In the genomic region with DNA sequence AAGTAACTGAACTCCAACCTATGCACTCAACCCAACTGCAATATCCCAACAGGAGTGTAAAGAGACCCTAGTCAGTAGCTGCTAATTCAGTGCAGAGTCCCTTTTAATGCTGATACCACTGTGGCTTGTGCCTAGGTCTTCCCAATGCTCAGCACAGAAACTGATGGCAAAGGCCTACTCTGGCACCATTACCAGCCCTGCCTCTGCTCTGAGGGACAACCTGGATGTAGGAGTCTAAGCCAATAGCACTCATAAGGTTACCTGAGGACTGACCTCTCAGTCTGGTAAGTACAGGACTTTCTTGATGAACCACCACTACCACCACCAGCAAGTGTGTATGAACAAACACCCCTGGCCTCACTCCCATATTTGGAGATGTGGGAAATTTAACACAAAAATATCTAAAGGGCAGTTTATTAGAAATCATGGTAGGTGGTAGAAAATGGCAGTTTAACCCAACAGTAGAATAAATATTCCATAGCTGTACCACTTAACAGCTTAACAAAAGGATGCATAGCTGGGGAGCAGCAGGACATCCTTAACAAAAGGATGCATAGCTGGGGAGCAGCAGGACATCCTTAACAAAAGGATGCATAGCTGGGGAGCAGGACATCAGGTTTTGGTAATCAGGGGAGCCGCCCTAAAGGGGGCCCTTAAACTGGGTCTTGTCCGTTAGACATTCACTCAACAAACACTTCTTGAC, we compare ENCODE assay signal across 20 cellular contexts. TPM values are rescaled to one million over a fixed set of nuclear protein-coding genes. Genes with fewer than 3 reads are reported as not detected.
DNase-seq lines count a peak whose midpoint lies in the region; ATAC-seq and TF ChIP-seq lines count a peak whose summit lies in the region.
"Had no signal": no experiment of that assay in that cellular context is flagged by ENCODE, and none has a peak within 500 bp of the region (broad histone marks: within the 10 kb centered on the region; RNA-seq: fewer than 3 reads in every experiment).

No MANE protein-coding gene starts in this region.

- peaks cover 16% of the 10 kb centered on the region; the same call in 1 of the 2 replicates for H3K79me2 ChIP-seq in GM23338 (replicated peaks; ENCODE audit: insufficient read depth)

- peak overlapping the region; percentile 89 for H3K27ac ChIP-seq in GM23338 (ENCODE audit: low read depth)
- H3K27ac ChIP-seq in CD4-positive, alpha-beta memory T cell (ENCODE audit: low read depth, low read length), result no peak overlapping the region
- H3K27ac ChIP-seq in CD4-positive, alpha-beta T cell (ENCODE audit: low read depth, low read length), result no peak overlapping the region
- H3K27ac ChIP-seq: A549 had no signal

- no peaks in the 10 kb centered on the region for H3K27me3 ChIP-seq in GM23338 (ENCODE audit: insufficient read depth)
- no peaks in the 10 kb centered on the region for H3K27me3 ChIP-seq in CD4-positive, alpha-beta memory T cell (ENCODE audit: insufficient read depth, low read length)
- H3K27me3 ChIP-seq in CD4-positive, alpha-beta T cell (ENCODE audit: control insufficient read depth, insufficient read depth, low read length), result no peaks in the 10 kb centered on the region

- H3K4me1 Mint-ChIP-seq in GM23338, result peaks cover 29% of the 10 kb centered on the region
- peaks cover 27% of the 10 kb centered on the region for H3K4me1 Mint-ChIP-seq in WTC11
- H3K4me1 Mint-ChIP-seq in endothelial cell (ENCODE audit: unreplicated experiment), result peaks cover 15% of the 10 kb centered on the region
- no peaks in the 10 kb centered on the region for H3K4me1 Mint-ChIP-seq in activated T-helper 1 cell treated with anti-CD3 and anti-CD28 coated beads, Interleukin-12 subunit alpha, Interleukin-12 subunit beta, Interleukin-2, Interleukin-4 antibody, amounts not matched to agents 30 ng/mL and 10 ng/mL and 1 ng/mL, durations not matched to agents 14 hours and 24 hours and 36 hours (ENCODE audit: low read depth)
- peaks cover 0 to 1% (median under 1%) of the 10 kb centered on the region in 4 donors for H3K4me1 Mint-ChIP-seq in CD4-positive, alpha-beta memory T cell
- H3K4me1 Mint-ChIP-seq in CD4-positive, alpha-beta T cell (ENCODE audit: low read depth), result no peaks in the 10 kb centered on the region
- H3K4me1 Mint-ChIP-seq: CD8-positive, alpha-beta memory T cell had no signal

- H3K4me2 ChIP-seq in GM23338, result peak overlapping the region; percentile 35
- H3K4me2 ChIP-seq: A549 had no signal

- H3K4me3 Mint-ChIP-seq in GM23338 (peak overlapping the region; percentile 22; the same call in 1 of the 3 replicates), WTC11 (peak overlapping the region; percentile 11; the same call in 1 of the 2 replicates), endothelial cell (ENCODE audit: unreplicated experiment) (no peak overlapping the region)
- no peak overlapping the region for H3K4me3 Mint-ChIP-seq in activated T-helper 1 cell treated with anti-CD3 and anti-CD28 coated beads, Interleukin-12 subunit alpha, Interleukin-12 subunit beta, Interleukin-2, Interleukin-4 antibody, amounts not matched to agents 30 ng/mL and 10 ng/mL and 1 ng/mL, durations not matched to agents 14 hours and 24 hours and 36 hours
- no peak overlapping the region for H3K4me3 Mint-ChIP-seq in CD4-positive, alpha-beta memory T cell
- no peak overlapping the region for H3K4me3 Mint-ChIP-seq in CD4-positive, alpha-beta T cell
- H3K4me3 Mint-ChIP-seq: CD8-positive, alpha-beta memory T cell had no signal

- intact Hi-C loops in activated T-helper 1 cell treated with anti-CD3 and anti-CD28 coated beads, Interleukin-12 subunit alpha, Interleukin-12 subunit beta, Interleukin-2, Interleukin-4 antibody, amounts not matched to agents 30 ng/mL and 10 ng/mL and 1 ng/mL, durations not matched to agents 14 hours and 24 hours and 36 hours (cut with micrococcal nuclease), result no loop called here
- intact Hi-C loops in CD4-positive, alpha-beta memory T cell (cut with micrococcal nuclease), result no loop called here
- intact Hi-C loops in CD4-positive, alpha-beta T cell (cut with DNase I, micrococcal nuclease), result no loop called here

- H3K36me3 Mint-ChIP-seq in GM23338 (ENCODE audit: low read depth), result peaks cover 4% of the 10 kb centered on the region; the same call in 1 of the 3 replicates
- H3K36me3 Mint-ChIP-seq in WTC11, result no peaks in the 10 kb centered on the region
- no peaks in the 10 kb centered on the region for H3K36me3 Mint-ChIP-seq in endothelial cell (ENCODE audit: low read depth, unreplicated experiment)
- H3K36me3 Mint-ChIP-seq in activated T-helper 1 cell treated with anti-CD3 and anti-CD28 coated beads, Interleukin-12 subunit alpha, Interleukin-12 subunit beta, Interleukin-2, Interleukin-4 antibody, amounts not matched to agents 30 ng/mL and 10 ng/mL and 1 ng/mL, durations not matched to agents 14 hours and 24 hours and 36 hours (ENCODE audit: low read depth), result peaks cover 2% of the 10 kb centered on the region
- H3K36me3 Mint-ChIP-seq in CD4-positive, alpha-beta memory T cell, result no peaks in the 10 kb centered on the region
- H3K36me3 Mint-ChIP-seq in CD4-positive, alpha-beta T cell (ENCODE audit: low read depth), result no peaks in the 10 kb centered on the region

- no peaks in the 10 kb centered on the region for H3K9me3 ChIP-seq in CD4-positive, alpha-beta memory T cell (ENCODE audit: control insufficient read depth in 1 of 2, low read length in 2 of 2)
- no peaks in the 10 kb centered on the region for H3K9me3 ChIP-seq in CD4-positive, alpha-beta T cell (ENCODE audit: control insufficient read depth, low read length)
- H3K9me3 ChIP-seq: A549 had no signal

- CTCF ChIA-PET in WTC11 (lab: Charles Lee), result interaction anchor here (0.8 kb wide), 1 partner anchor 11 kb away, joined by 3 read pairs; a partner anchor contains a TSS
- CTCF ChIA-PET in CD4-positive, alpha-beta memory T cell (lab: Charles Lee; ENCODE audit: partially characterized antibody), result no interaction called here
- CTCF ChIA-PET in CD4-positive, alpha-beta T cell (lab: Charles Lee), result no interaction called here

- POLR2A ChIA-PET in WTC11 (lab: Charles Lee), result interaction anchor here (1.0 to 1.1 kb wide), 3 partner anchors 11 to 30 kb away, joined by 3 to 10 read pairs (median 4); a partner anchor contains a TSS
- POLR2A ChIA-PET in CD4-positive, alpha-beta memory T cell (lab: Charles Lee; ENCODE audit: partially characterized antibody), result interaction anchor here (2.1 kb wide), 1 partner anchor 11 kb away, joined by 6 read pairs; a partner anchor contains a TSS
- POLR2A ChIA-PET in CD4-positive, alpha-beta T cell (lab: Charles Lee), result interaction anchor here (3.4 kb wide), 1 partner anchor 11 kb away, joined by 14 read pairs; a partner anchor contains a TSS

- TF ChIP-seq CTCF in GM23338 (conservative IDR thresholded peaks at IDR 0.05; ENCODE audit: low read depth in 2 of 2) (no peak), WTC11 (IDR thresholded peaks at IDR 0.05) (no peak), endothelial cell (IDR thresholded peaks at IDR 0.05; ENCODE audit: unreplicated experiment) (no peak)
- TF ChIP-seq CTCF in CD4-positive, alpha-beta T cell (IDR thresholded peaks at IDR 0.05), result no peak

- H3K4me3 ChIP-seq in GM23338, result no peak overlapping the region
- H3K4me3 ChIP-seq in CD4-positive, alpha-beta memory T cell (ENCODE audit: low read length in 2 of 2), result no peak overlapping the region
- H3K4me3 ChIP-seq: A549, GM12878 had no signal

- H3F3A ChIP-seq in GM23338 (replicated peaks; ENCODE audit: low read depth), result peaks cover 5% of the 10 kb centered on the region; the same call in 1 of the 2 replicates

- H3K27ac Mint-ChIP-seq in GM23338 (peak overlapping the region; percentile 92; the same call in 1 of the 2 replicates), WTC11 (peak overlapping the region; percentile 30; the same call in 1 of the 2 replicates), endothelial cell (ENCODE audit: unreplicated experiment) (peak overlapping the region; percentile 61)
- no peak overlapping the region for H3K27ac Mint-ChIP-seq in activated T-helper 1 cell treated with anti-CD3 and anti-CD28 coated beads, Interleukin-12 subunit alpha, Interleukin-12 subunit beta, Interleukin-2, Interleukin-4 antibody, amounts not matched to agents 30 ng/mL and 10 ng/mL and 1 ng/mL, durations not matched to agents 14 hours and 24 hours and 36 hours
- H3K27ac Mint-ChIP-seq in CD4-positive, alpha-beta memory T cell, result peak overlapping the region in 1 of 7 donors; percentile 38
- H3K27ac Mint-ChIP-seq in CD4-positive, alpha-beta T cell, result no peak overlapping the region
- H3K27ac Mint-ChIP-seq: H9 had no signal

- ATAC-seq in GM23338 (peak; percentile 85), WTC11 (peak; percentile 73)
- ATAC-seq in CD4-positive, alpha-beta T cell (ENCODE audit: poor library complexity), result no peak
- ATAC-seq: GM12878, HCT116 had no signal

- H3K9me3 Mint-ChIP-seq in GM23338, result no peaks in the 10 kb centered on the region
- no peaks in the 10 kb centered on the region for H3K9me3 Mint-ChIP-seq in WTC11
- no peaks in the 10 kb centered on the region for H3K9me3 Mint-ChIP-seq in endothelial cell (ENCODE audit: unreplicated experiment)
- H3K9me3 Mint-ChIP-seq in activated T-helper 1 cell treated with anti-CD3 and anti-CD28 coated beads, Interleukin-12 subunit alpha, Interleukin-12 subunit beta, Interleukin-2, Interleukin-4 antibody, amounts not matched to agents 30 ng/mL and 10 ng/mL and 1 ng/mL, durations not matched to agents 14 hours and 24 hours and 36 hours, result no peaks in the 10 kb centered on the region
- no peaks in the 10 kb centered on the region for H3K9me3 Mint-ChIP-seq in CD4-positive, alpha-beta memory T cell
- H3K9me3 Mint-ChIP-seq in CD4-positive, alpha-beta T cell, result no peaks in the 10 kb centered on the region
- H3K9me3 Mint-ChIP-seq: CD8-positive, alpha-beta memory T cell; H9 had no signal

- peaks cover 34% of the 10 kb centered on the region for H3K4me1 ChIP-seq in GM23338 (ENCODE audit: insufficient read depth)
- H3K4me1 ChIP-seq in CD4-positive, alpha-beta memory T cell (ENCODE audit: insufficient read depth, low read length), result no peaks in the 10 kb centered on the region
- H3K4me1 ChIP-seq: A549 had no signal

- DNase-seq in GM23338 (ENCODE audit: low spot score) (peak; percentile 33), WTC11 (ENCODE audit: low spot score) (no peak), endothelial cell (ENCODE audit: low spot score) (no peak), NOMO-1 treated with DMSO at 0.1 percent for 48 hours (lab: John Stamatoyannopoulos, UW; ENCODE audit: unreplicated experiment) (no peak)
- DNase-seq in activated T-helper 1 cell treated with anti-CD3 and anti-CD28 coated beads, Interleukin-12 subunit alpha, Interleukin-12 subunit beta, Interleukin-2, Interleukin-4 antibody, amounts not matched to agents 30 ng/mL and 10 ng/mL and 1 ng/mL, durations not matched to agents 14 hours and 24 hours and 36 hours (ENCODE audit: low spot score), result no peak
- DNase-seq in CD4-positive, alpha-beta memory T cell, result no peak
- DNase-seq in CD4-positive, alpha-beta T cell, result no peak
- DNase-seq: 8988T; ACHN; AML-193; C1 segment of cervical spinal cord; CD8-positive, alpha-beta memory T cell; DMS 273 treated with DMSO at 0.1 percent for 48 hours; DMS79; EL; GDM1; H9 had no signal

- H4K20me1 ChIP-seq in GM23338 (replicated peaks; ENCODE audit: insufficient read depth), result no peaks in the 10 kb centered on the region; the same call in 1 of the 2 replicates

- H3K9me2 ChIP-seq in GM23338 (ENCODE audit: insufficient read depth), result no peaks in the 10 kb centered on the region

- H3K27me3 Mint-ChIP-seq in GM23338 (ENCODE audit: insufficient read depth, low read depth, poor library complexity), result peaks cover 6% of the 10 kb centered on the region
- H3K27me3 Mint-ChIP-seq in WTC11 (ENCODE audit: low read depth), result no peaks in the 10 kb centered on the region
- H3K27me3 Mint-ChIP-seq in endothelial cell (ENCODE audit: unreplicated experiment), result peaks cover 2% of the 10 kb centered on the region
- H3K27me3 Mint-ChIP-seq in activated T-helper 1 cell treated with anti-CD3 and anti-CD28 coated beads, Interleukin-12 subunit alpha, Interleukin-12 subunit beta, Interleukin-2, Interleukin-4 antibody, amounts not matched to agents 30 ng/mL and 10 ng/mL and 1 ng/mL, durations not matched to agents 14 hours and 24 hours and 36 hours (ENCODE audit: insufficient read depth), result no peaks in the 10 kb centered on the region
- no peaks in the 10 kb centered on the region for H3K27me3 Mint-ChIP-seq in CD4-positive, alpha-beta memory T cell
- H3K27me3 Mint-ChIP-seq in CD4-positive, alpha-beta T cell, result no peaks in the 10 kb centered on the region
- H3K27me3 Mint-ChIP-seq: CD8-positive, alpha-beta memory T cell had no signal

- no peak overlapping the region for H2AFZ ChIP-seq in GM23338

- H3K36me3 ChIP-seq in GM23338 (ENCODE audit: insufficient read depth), result no peaks in the 10 kb centered on the region
- no peaks in the 10 kb centered on the region for H3K36me3 ChIP-seq in CD4-positive, alpha-beta memory T cell (ENCODE audit: insufficient read depth, low read length)

RNA-seq across cellular contexts. Expression of a gene that starts 11.0 kb away (rescaled TPM):
- 95.4 and 102 TPM in 2 replicates for total RNA-seq in GM23338 (2014; rRNA removed; shearing (Covaris generic))
- polyA plus RNA-seq in GM23338 (2016; fragmentation: Nextera tagmentation; extraction: Ambion mirVana), result 104 and 115 TPM in 2 replicates
- total RNA-seq in WTC11 (2021), result 74.5 to 96.5 TPM (median 95.6 TPM) in 3 replicates
- total RNA-seq in endothelial cell (ENCODE audit: unreplicated experiment), result 120 TPM
- 296 and 312 TPM in 2 replicates for total RNA-seq in activated T-helper 1 cell treated with anti-CD3 and anti-CD28 coated beads, Interleukin-12 subunit alpha, Interleukin-12 subunit beta, Interleukin-2, Interleukin-4 antibody, amounts not matched to agents 30 ng/mL and 10 ng/mL and 1 ng/mL, durations not matched to agents 14 hours and 24 hours and 36 hours
- total RNA-seq in CD4-positive, alpha-beta memory T cell, result 10 to 100 TPM; 79.8 to 84.4 TPM
- polyA plus RNA-seq in CD4-positive, alpha-beta memory T cell, result 100 to 1,000 TPM in 1 of 2 donors, 10 to 100 TPM in 1; 80.4 to 122 TPM
- total RNA-seq in CD4-positive, alpha-beta T cell, result 100 to 1,000 TPM; 150 to 156 TPM

RNA-seq across cellular contexts. Expression of a gene that starts 12.7 kb away (rescaled TPM):
- 46.2 and 46.6 TPM in 2 replicates for total RNA-seq in GM23338 (2014; rRNA removed; shearing (Covaris generic))
- 32.6 and 33.7 TPM in 2 replicates for polyA plus RNA-seq in GM23338 (2016; fragmentation: Nextera tagmentation; extraction: Ambion mirVana)
- total RNA-seq in WTC11 (2021), result 36.7 to 40.0 TPM (median 39.0 TPM) in 3 replicates
- 26.9 TPM for total RNA-seq in endothelial cell (ENCODE audit: unreplicated experiment)
- total RNA-seq in activated T-helper 1 cell treated with anti-CD3 and anti-CD28 coated beads, Interleukin-12 subunit alpha, Interleukin-12 subunit beta, Interleukin-2, Interleukin-4 antibody, amounts not matched to agents 30 ng/mL and 10 ng/mL and 1 ng/mL, durations not matched to agents 14 hours and 24 hours and 36 hours, result 48.9 and 57.2 TPM in 2 replicates
- 10 to 100 TPM; 26.3 to 28.1 TPM for total RNA-seq in CD4-positive, alpha-beta memory T cell
- polyA plus RNA-seq in CD4-positive, alpha-beta memory T cell, result 10 to 100 TPM; 27.8 to 35.7 TPM
- 10 to 100 TPM; 22.0 to 22.5 TPM for total RNA-seq in CD4-positive, alpha-beta T cell

Comparison
In these comparisons a context has a peak if more than half of its experiments do, and no peak if none do; other contexts are left out.
1. H3K27ac Mint-ChIP-seq: peak in GM23338 (single experiment), WTC11 (single experiment) and endothelial cell (single experiment); none in activated T-helper 1 cell treated with anti-CD3 and anti-CD28 coated beads, Interleukin-12 subunit alpha, Interleukin-12 subunit beta, Interleukin-2, Interleukin-4 antibody, amounts not matched to agents 30 ng/mL and 10 ng/mL and 1 ng/mL, durations not matched to agents 14 hours and 24 hours and 36 hours (single experiment) and CD4-positive, alpha-beta T cell (single experiment).
2. H3K4me3 Mint-ChIP-seq: peak in GM23338 (single experiment) and WTC11 (single experiment); none in endothelial cell (single experiment), activated T-helper 1 cell treated with anti-CD3 and anti-CD28 coated beads, Interleukin-12 subunit alpha, Interleukin-12 subunit beta, Interleukin-2, Interleukin-4 antibody, amounts not matched to agents 30 ng/mL and 10 ng/mL and 1 ng/mL, durations not matched to agents 14 hours and 24 hours and 36 hours (single experiment), CD4-positive, alpha-beta memory T cell (0 of 8) and CD4-positive, alpha-beta T cell (single experiment).